Comparison of ENCODE assay signal across 2 cellular contexts in genomic region chr20:3073251-3073643, GRCh38.
TF ChIP-seq lines count a peak whose summit lies in the region.
"Not testable (repeated sequence)": the region's sequence is repeated elsewhere in the genome, so short reads cannot be mapped to it uniquely, and the experiment has no call there.

No MANE protein-coding gene starts in this region.

TF ChIP-seq in WTC11, 78 proteins besides CTCF, POLR2A, EP300 and RAD21:
- TF ChIP-seq GABPB1 (CRISPR knock-in tag; IDR thresholded peaks at IDR 0.05) = peak; percentile 87

TF ChIP-seq in HepG2, 621 proteins besides CTCF, POLR2A, EP300 and RAD21:
- TF ChIP-seq THAP7 (CRISPR knock-in tag; IDR thresholded peaks at IDR 0.05) (0 out of 2 replicates have a peak, but pooled peaks have one; percentile 50), CEBPG (CRISPR knock-in tag; IDR thresholded peaks at IDR 0.05) (peak; percentile 85), GZF1 (CRISPR knock-in tag; IDR thresholded peaks at IDR 0.05) (0 out of 2 replicates have a peak, but pooled peaks have one; percentile 36), ZMYM3 (CRISPR knock-in tag; IDR thresholded peaks at IDR 0.05) (peak; percentile 54; the same call in 1 of the 2 replicates), ZNF891 (CRISPR knock-in tag; IDR thresholded peaks at IDR 0.05) (peak; percentile 64; the same call in 1 of the 2 replicates), ZNF292 (CRISPR knock-in tag; IDR thresholded peaks at IDR 0.05; ENCODE audit: borderline replicate concordance, low read depth) (0 out of 2 replicates have a peak, but pooled peaks have one; percentile 20), ZNF605 (CRISPR knock-in tag; IDR thresholded peaks at IDR 0.05) (peak; percentile 53; the same call in 1 of the 2 replicates), ZNF460 (CRISPR knock-in tag; IDR thresholded peaks at IDR 0.05; ENCODE audit: borderline replicate concordance) (peak; percentile 55; the same call in 1 of the 2 replicates), ATF4 (CRISPR knock-in tag; IDR thresholded peaks at IDR 0.05) (peak in 1 of 2 experiments; percentile 89; a peak in 2 of 4 replicates), CEBPB (IDR thresholded peaks at IDR 0.05; ENCODE audit: borderline replicate concordance, low read depth, low read length) (peak; percentile 67; the same call in 1 of the 2 replicates), HOXA5 (CRISPR knock-in tag; IDR thresholded peaks at IDR 0.05) (0 out of 2 replicates have a peak, but pooled peaks have one; percentile 10), ATF7 (IDR thresholded peaks at IDR 0.05) (peak; percentile 63), ZNF362 (CRISPR knock-in tag; IDR thresholded peaks at IDR 0.05; ENCODE audit: borderline replicate concordance) (peak; percentile 47; the same call in 1 of the 2 replicates), RXRB (CRISPR knock-in tag; IDR thresholded peaks at IDR 0.05; ENCODE audit: borderline replicate concordance) (0 out of 2 replicates have a peak, but pooled peaks have one; percentile 10), RARA (CRISPR knock-in tag; IDR thresholded peaks at IDR 0.05) (0 out of 2 replicates have a peak, but pooled peaks have one; percentile 9)
- TF ChIP-seq ATF7 (CRISPR knock-in tag; IDR thresholded peaks at IDR 0.05) = not testable (repeated sequence)
